In the genomic region with DNA sequence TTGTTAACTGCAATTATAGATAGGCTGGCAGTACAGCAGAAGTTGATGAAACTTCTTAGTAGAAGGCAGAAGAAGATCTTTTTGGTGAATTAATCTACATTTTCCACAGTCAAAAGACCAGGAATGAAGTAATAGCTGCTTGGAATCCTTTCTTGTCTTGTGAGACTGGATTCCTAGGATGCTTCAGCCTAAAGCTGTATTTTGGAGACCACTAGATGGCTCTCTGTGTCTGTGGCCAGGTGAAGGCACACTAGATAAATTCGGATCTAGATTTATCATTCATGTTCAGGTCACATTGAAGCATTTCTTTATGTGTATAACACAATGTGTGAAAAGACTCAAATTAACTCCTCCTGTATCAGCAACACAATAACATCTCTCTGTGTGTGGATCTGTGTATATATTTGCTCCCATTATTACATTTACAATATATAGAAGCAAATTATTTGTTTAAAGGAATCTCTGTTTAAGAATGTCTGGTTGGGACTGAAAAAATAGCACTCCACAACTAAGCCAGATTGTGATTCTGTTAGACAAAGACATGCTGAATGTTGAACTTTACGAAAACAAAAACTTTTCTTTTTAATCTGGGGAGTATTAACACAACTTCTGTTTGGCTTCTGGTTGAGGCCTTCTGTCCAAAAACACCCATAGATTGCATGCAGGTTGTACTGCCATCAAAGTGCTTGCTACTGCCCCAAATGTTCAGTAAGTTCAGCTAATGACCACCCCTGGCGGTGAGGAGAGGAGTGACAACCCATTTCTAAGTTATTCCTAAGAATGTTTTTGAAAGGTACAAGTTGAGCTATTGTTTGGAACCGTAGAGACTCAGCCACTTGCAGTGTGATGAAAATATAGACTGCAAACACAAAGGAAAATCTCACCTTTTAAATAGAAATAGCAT, we compare ENCODE assay signal across 1 cellular context.
TF ChIP-seq lines count a peak whose summit lies in the region.

No MANE protein-coding gene starts in this region.

TF ChIP-seq in H1, 55 proteins besides CTCF, POLR2A, EP300 and RAD21 (continued from another document):
- TF ChIP-seq, protein P1, sequence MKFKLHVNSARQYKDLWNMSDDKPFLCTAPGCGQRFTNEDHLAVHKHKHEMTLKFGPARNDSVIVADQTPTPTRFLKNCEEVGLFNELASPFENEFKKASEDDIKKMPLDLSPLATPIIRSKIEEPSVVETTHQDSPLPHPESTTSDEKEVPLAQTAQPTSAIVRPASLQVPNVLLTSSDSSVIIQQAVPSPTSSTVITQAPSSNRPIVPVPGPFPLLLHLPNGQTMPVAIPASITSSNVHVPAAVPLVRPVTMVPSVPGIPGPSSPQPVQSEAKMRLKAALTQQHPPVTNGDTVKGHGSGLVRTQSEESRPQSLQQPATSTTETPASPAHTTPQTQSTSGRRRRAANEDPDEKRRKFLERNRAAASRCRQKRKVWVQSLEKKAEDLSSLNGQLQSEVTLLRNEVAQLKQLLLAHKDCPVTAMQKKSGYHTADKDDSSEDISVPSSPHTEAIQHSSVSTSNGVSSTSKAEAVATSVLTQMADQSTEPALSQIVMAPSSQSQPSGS (IDR thresholded peaks at IDR 0.05; ENCODE audit: low read length) = no peak
- peak; percentile 93 for TF ChIP-seq TEAD4 (IDR thresholded peaks at IDR 0.05; ENCODE audit: low read depth, low read length)
- no peak for TF ChIP-seq EGR1 (IDR thresholded peaks at IDR 0.05; ENCODE audit: borderline replicate concordance, low read depth, low read length)
- TF ChIP-seq, protein P2, sequence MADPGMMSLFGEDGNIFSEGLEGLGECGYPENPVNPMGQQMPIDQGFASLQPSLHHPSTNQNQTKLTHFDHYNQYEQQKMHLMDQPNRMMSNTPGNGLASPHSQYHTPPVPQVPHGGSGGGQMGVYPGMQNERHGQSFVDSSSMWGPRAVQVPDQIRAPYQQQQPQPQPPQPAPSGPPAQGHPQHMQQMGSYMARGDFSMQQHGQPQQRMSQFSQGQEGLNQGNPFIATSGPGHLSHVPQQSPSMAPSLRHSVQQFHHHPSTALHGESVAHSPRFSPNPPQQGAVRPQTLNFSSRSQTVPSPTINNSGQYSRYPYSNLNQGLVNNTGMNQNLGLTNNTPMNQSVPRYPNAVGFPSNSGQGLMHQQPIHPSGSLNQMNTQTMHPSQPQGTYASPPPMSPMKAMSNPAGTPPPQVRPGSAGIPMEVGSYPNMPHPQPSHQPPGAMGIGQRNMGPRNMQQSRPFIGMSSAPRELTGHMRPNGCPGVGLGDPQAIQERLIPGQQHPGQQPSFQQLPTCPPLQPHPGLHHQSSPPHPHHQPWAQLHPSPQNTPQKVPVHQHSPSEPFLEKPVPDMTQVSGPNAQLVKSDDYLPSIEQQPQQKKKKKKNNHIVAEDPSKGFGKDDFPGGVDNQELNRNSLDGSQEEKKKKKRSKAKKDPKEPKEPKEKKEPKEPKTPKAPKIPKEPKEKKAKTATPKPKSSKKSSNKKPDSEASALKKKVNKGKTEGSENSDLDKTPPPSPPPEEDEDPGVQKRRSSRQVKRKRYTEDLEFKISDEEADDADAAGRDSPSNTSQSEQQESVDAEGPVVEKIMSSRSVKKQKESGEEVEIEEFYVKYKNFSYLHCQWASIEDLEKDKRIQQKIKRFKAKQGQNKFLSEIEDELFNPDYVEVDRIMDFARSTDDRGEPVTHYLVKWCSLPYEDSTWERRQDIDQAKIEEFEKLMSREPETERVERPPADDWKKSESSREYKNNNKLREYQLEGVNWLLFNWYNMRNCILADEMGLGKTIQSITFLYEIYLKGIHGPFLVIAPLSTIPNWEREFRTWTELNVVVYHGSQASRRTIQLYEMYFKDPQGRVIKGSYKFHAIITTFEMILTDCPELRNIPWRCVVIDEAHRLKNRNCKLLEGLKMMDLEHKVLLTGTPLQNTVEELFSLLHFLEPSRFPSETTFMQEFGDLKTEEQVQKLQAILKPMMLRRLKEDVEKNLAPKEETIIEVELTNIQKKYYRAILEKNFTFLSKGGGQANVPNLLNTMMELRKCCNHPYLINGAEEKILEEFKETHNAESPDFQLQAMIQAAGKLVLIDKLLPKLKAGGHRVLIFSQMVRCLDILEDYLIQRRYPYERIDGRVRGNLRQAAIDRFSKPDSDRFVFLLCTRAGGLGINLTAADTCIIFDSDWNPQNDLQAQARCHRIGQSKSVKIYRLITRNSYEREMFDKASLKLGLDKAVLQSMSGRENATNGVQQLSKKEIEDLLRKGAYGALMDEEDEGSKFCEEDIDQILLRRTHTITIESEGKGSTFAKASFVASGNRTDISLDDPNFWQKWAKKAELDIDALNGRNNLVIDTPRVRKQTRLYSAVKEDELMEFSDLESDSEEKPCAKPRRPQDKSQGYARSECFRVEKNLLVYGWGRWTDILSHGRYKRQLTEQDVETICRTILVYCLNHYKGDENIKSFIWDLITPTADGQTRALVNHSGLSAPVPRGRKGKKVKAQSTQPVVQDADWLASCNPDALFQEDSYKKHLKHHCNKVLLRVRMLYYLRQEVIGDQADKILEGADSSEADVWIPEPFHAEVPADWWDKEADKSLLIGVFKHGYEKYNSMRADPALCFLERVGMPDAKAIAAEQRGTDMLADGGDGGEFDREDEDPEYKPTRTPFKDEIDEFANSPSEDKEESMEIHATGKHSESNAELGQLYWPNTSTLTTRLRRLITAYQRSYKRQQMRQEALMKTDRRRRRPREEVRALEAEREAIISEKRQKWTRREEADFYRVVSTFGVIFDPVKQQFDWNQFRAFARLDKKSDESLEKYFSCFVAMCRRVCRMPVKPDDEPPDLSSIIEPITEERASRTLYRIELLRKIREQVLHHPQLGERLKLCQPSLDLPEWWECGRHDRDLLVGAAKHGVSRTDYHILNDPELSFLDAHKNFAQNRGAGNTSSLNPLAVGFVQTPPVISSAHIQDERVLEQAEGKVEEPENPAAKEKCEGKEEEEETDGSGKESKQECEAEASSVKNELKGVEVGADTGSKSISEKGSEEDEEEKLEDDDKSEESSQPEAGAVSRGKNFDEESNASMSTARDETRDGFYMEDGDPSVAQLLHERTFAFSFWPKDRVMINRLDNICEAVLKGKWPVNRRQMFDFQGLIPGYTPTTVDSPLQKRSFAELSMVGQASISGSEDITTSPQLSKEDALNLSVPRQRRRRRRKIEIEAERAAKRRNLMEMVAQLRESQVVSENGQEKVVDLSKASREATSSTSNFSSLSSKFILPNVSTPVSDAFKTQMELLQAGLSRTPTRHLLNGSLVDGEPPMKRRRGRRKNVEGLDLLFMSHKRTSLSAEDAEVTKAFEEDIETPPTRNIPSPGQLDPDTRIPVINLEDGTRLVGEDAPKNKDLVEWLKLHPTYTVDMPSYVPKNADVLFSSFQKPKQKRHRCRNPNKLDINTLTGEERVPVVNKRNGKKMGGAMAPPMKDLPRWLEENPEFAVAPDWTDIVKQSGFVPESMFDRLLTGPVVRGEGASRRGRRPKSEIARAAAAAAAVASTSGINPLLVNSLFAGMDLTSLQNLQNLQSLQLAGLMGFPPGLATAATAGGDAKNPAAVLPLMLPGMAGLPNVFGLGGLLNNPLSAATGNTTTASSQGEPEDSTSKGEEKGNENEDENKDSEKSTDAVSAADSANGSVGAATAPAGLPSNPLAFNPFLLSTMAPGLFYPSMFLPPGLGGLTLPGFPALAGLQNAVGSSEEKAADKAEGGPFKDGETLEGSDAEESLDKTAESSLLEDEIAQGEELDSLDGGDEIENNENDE (IDR thresholded peaks at IDR 0.05; ENCODE audit: insufficient replicate concordance, low read length) = peak; percentile 26
- no peak for TF ChIP-seq BCL11A (IDR thresholded peaks at IDR 0.05; ENCODE audit: low read depth in 2 of 2, low read length in 2 of 2)
- peak; percentile 62; the same call in 1 of the 2 replicates for TF ChIP-seq CEBPB (IDR thresholded peaks at IDR 0.05; ENCODE audit: low read depth, low read length)
- TF ChIP-seq CHD2 (IDR thresholded peaks at IDR 0.05; ENCODE audit: low read length) = no peak
- no peak for TF ChIP-seq PHF8 (conservative IDR thresholded peaks at IDR 0.05; ENCODE audit: low read depth, low read length)
- TF ChIP-seq BRCA1 (IDR thresholded peaks at IDR 0.05; ENCODE audit: low read depth, low read length) = no peak
TF ChIP-seq in H1: peak in this region for 3.
